Comparison of ENCODE assay signal across 20 cellular contexts in the genomic region with DNA sequence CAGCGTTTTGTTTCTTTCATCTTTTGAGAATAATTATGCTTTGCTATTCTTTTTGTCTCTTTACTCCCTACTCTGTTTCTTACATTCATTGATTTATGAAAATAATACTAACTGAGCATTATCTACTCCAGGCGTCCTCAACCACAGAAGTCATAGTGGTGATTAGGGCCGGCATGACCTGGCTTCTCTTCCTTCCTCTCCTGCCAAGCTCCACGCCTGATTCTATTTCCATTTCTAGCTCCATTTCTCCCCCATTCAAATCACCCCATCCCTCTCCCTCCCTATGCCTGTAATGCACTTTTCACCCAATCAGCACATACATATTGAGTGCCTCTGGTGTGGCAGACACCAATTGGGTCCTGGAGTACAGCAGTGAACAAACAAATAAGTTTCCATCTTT.
A peak's percentile ranks its signal among the peaks of the same experiment; 100 is the strongest.
DNase-seq lines count a peak whose midpoint lies in the region; ATAC-seq, FAIRE-seq and TF ChIP-seq lines count a peak whose summit lies in the region.
"Had no signal": no experiment of that assay in that cellular context is flagged by ENCODE, and none has a peak within 500 bp of the region (broad histone marks: within the 10 kb centered on the region; RNA-seq: fewer than 3 reads in every experiment).

No MANE protein-coding gene starts in this region.

- no peak for TF ChIP-seq RAD21 in HepG2 (CRISPR knock-in tag; IDR thresholded peaks at IDR 0.05)

- H3K4me3 ChIP-seq in HepG2 (replicated peaks in 1 of 3; ENCODE audit: insufficient read depth in 1 of 3, low read depth in 2 of 3, low read length in 3 of 3), result no peak overlapping the region
- no peak overlapping the region for H3K4me3 ChIP-seq in right lobe of liver
- H3K4me3 ChIP-seq in heart right ventricle, result no peak overlapping the region
- H3K4me3 ChIP-seq: A549, GM23248, HAP-1 had no signal

- FAIRE-seq in HepG2 (lab: Jason Lieb, UNC), result no peak
- FAIRE-seq: A549, D721Med, G401.6, GM12891, GM19239 had no signal

- H3K4me1 ChIP-seq in HepG2 (ENCODE audit: insufficient read depth, low read length), result peaks cover 7% of the 10 kb centered on the region; the same call in 1 of the 2 replicates
- no peaks in the 10 kb centered on the region for H3K4me1 ChIP-seq in right lobe of liver
- peaks cover 0 to 15% (median 4%) of the 10 kb centered on the region in 9 donors for H3K4me1 ChIP-seq in heart right ventricle
- H3K4me1 ChIP-seq: A549, HAP-1 had no signal

- TF ChIP-seq EP300 in HepG2 (IDR thresholded peaks at IDR 0.05; ENCODE audit: low read depth in 2 of 2, low read length in 2 of 2), result no peak
- TF ChIP-seq EP300 in HepG2 (CRISPR knock-in tag; IDR thresholded peaks at IDR 0.05; ENCODE audit: borderline replicate concordance), result no peak

- no peak overlapping the region for H3K27ac Mint-ChIP-seq in glutamatergic neuron (ENCODE audit: unreplicated experiment)
- H3K27ac Mint-ChIP-seq: CD4-positive, alpha-beta T cell had no signal

- WGBS in HepG2 (ENCODE audit: low lambda C conversion rate), result 38% methylated on average over 4 of the region's 4 CpGs
- WGBS in right lobe of liver (ENCODE audit: insufficient coverage, low coverage, low lambda C conversion rate, missing lambda C conversion rate), result 72% methylated on average over 4 of the region's 4 CpGs
- 36 to 56% methylated on average over 4 of the region's 4 CpGs for WGBS in heart right ventricle, 2 donors

- H4K20me1 ChIP-seq in HepG2 (ENCODE audit: insufficient read depth, low read length), result no peaks in the 10 kb centered on the region

- ATAC-seq in HepG2 (no peak), right lobe of liver (no peak), heart right ventricle (peak; percentile 22 to 87 (median 50))
- ATAC-seq: A549 had no signal

- DNase-seq in NCI-H526 (lab: John Stamatoyannopoulos, UW), result peak; percentile 22 to 53
- DNase-seq in NCI-H526 treated with DMSO at 0.1 percent for 48 hours (lab: John Stamatoyannopoulos, UW), result no peak
- no peak for DNase-seq in HepG2 (ENCODE audit: low spot score)
- no peak for DNase-seq in right lobe of liver
- no peak for DNase-seq in heart right ventricle
- no peak for DNase-seq in cerebellar cortex (ENCODE audit: low spot score)
- no peak for DNase-seq in stimulated activated CD4-positive, alpha-beta T cell treated with anti-CD3 and anti-CD28 coated beads, Interleukin-4, amount 100 ng/mL, for 1 hour
- DNase-seq in glutamatergic neuron, result no peak
- DNase-seq: AML-193; CD4-positive, alpha-beta T cell; GM23248 had no signal

- H3K4me3 Mint-ChIP-seq in glutamatergic neuron (ENCODE audit: unreplicated experiment), result no peak overlapping the region
- H3K4me3 Mint-ChIP-seq: CD4-positive, alpha-beta T cell had no signal

- CTCF ChIA-PET in HepG2 (lab: Yijun Ruan, JAX; ENCODE audit: low intra/inter-chr PET ratio, low total read pairs), result no interaction called here

- peaks cover 2% of the 10 kb centered on the region for H3K9me3 Mint-ChIP-seq in glutamatergic neuron (ENCODE audit: unreplicated experiment)
- H3K9me3 Mint-ChIP-seq: CD4-positive, alpha-beta T cell had no signal

- TF ChIP-seq CTCF in HepG2 (CRISPR knock-in tag; IDR thresholded peaks at IDR 0.05) (no peak), right lobe of liver (IDR thresholded peaks at IDR 0.05) (no peak), heart right ventricle (IDR thresholded peaks at IDR 0.05) (no peak), glutamatergic neuron (IDR thresholded peaks at IDR 0.05; ENCODE audit: partially characterized antibody, unreplicated experiment) (no peak)

- in situ Hi-C loops in HepG2 (cut with HindIII; ENCODE audit: extremely low pct_ligation_motif_present, low pct_unique_long_range_greater_than_20kb), result no loop called here

- H3K36me3 Mint-ChIP-seq in glutamatergic neuron (ENCODE audit: unreplicated experiment), result no peaks in the 10 kb centered on the region

- no TSS peak for BruUV-seq in HepG2 (replicated peaks; lab: Mats Ljungman, UMichigan)

- H3K27me3 ChIP-seq in HepG2 (ENCODE audit: control insufficient read depth in 1 of 2, insufficient read depth in 2 of 2, low read length in 2 of 2) (peaks cover 1 to 4% of the 10 kb centered on the region in 2 experiments; a peak in 3 of 5 replicates), right lobe of liver (no peaks in the 10 kb centered on the region), heart right ventricle (peaks cover 0 to 4% (median 0%) of the 10 kb centered on the region in 7 donors)

- intact Hi-C loops in HepG2 (cut with micrococcal nuclease; ENCODE audit: unreplicated experiment), result no loop called here
- intact Hi-C loops in right lobe of liver (cut with DNase I), result no loop called here
- intact Hi-C loops in heart right ventricle (cut with DNase I), result loop anchor here in 1 of 10 donors (10.0 kb wide), 1 partner anchor 1041 kb away; a partner anchor contains a TSS

- no peak overlapping the region for H2AFZ ChIP-seq in HepG2 (ENCODE audit: low read length)
- H2AFZ ChIP-seq: GM23248 had no signal

- TF ChIP-seq POLR2A in HepG2 (IDR thresholded peaks at IDR 0.05; ENCODE audit: insufficient read depth in 1 of 2, low read depth in 2 of 2, low read length in 2 of 2), result no peak
- TF ChIP-seq POLR2A in right lobe of liver (IDR thresholded peaks at IDR 0.05), result no peak

- POLR2A ChIA-PET in HepG2 (lab: Yijun Ruan, JAX), result no interaction called here

- no peaks in the 10 kb centered on the region for H3K27me3 Mint-ChIP-seq in glutamatergic neuron (ENCODE audit: unreplicated experiment)

- peaks cover 2% of the 10 kb centered on the region for H3K4me1 Mint-ChIP-seq in glutamatergic neuron (ENCODE audit: low read depth, unreplicated experiment)

- H3K9me3 ChIP-seq in HepG2 (ENCODE audit: low read length) (no peaks in the 10 kb centered on the region), right lobe of liver (no peaks in the 10 kb centered on the region), heart right ventricle (no peaks in the 10 kb centered on the region)
- H3K9me3 ChIP-seq: A549, Caco-2, HAP-1 had no signal

- no peaks in the 10 kb centered on the region for H3K79me2 ChIP-seq in HepG2 (ENCODE audit: insufficient read depth, low read length)

- no peak overlapping the region for H3K4me2 ChIP-seq in HepG2 (ENCODE audit: low read depth, low read length)
- H3K4me2 ChIP-seq: A549 had no signal

- no peak overlapping the region for H3K9ac ChIP-seq in HepG2 (ENCODE audit: insufficient read depth, low read depth, low read length)
- H3K9ac ChIP-seq: GM23248 had no signal

- no peak overlapping the region for H3K27ac ChIP-seq in HepG2 (ENCODE audit: extremely low read length, insufficient read depth, low read length)
- no peak overlapping the region for H3K27ac ChIP-seq in right lobe of liver
- no peak overlapping the region for H3K27ac ChIP-seq in heart right ventricle
- H3K27ac ChIP-seq: 22Rv1, A549, C4-2B, GM23248 had no signal

- H3K36me3 ChIP-seq in HepG2 (replicated peaks in 1 of 2; ENCODE audit: control insufficient read depth in 1 of 2, insufficient read depth in 2 of 2, low read length in 2 of 2) (no peaks in the 10 kb centered on the region), right lobe of liver (no peaks in the 10 kb centered on the region), heart right ventricle (no peaks in the 10 kb centered on the region)
- H3K36me3 ChIP-seq: HAP-1 had no signal

TF ChIP-seq in HepG2, 621 proteins besides CTCF, POLR2A, EP300 and RAD21:
- peak; percentile 40 to 53; a peak in 3 of 4 replicates for TF ChIP-seq MAFK (conservative IDR thresholded peaks at IDR 0.05 in 1 of 2, IDR thresholded peaks at IDR 0.05 in 1 of 2; ENCODE audit: low read length in 2 of 2)
- TF ChIP-seq GTF2F1 (IDR thresholded peaks at IDR 0.05; ENCODE audit: low read length), result no peak
- TF ChIP-seq ZNF761 (CRISPR knock-in tag; conservative IDR thresholded peaks at IDR 0.05), result no peak
- TF ChIP-seq MAFF (IDR thresholded peaks at IDR 0.05; ENCODE audit: low read depth, low read length), result peak; percentile 46; the same call in 1 of the 2 replicates
- TF ChIP-seq KDM5A (IDR thresholded peaks at IDR 0.05; ENCODE audit: borderline replicate concordance, low read length), result no peak
- TF ChIP-seq KAT7 (CRISPR knock-in tag; IDR thresholded peaks at IDR 0.05; ENCODE audit: borderline replicate concordance), result no peak
- no peak for TF ChIP-seq SMAD9 (CRISPR knock-in tag; IDR thresholded peaks at IDR 0.05)
- TF ChIP-seq ZIK1 (CRISPR knock-in tag; IDR thresholded peaks at IDR 0.05; ENCODE audit: borderline replicate concordance, low read depth), result no peak
- TF ChIP-seq, protein P1, sequence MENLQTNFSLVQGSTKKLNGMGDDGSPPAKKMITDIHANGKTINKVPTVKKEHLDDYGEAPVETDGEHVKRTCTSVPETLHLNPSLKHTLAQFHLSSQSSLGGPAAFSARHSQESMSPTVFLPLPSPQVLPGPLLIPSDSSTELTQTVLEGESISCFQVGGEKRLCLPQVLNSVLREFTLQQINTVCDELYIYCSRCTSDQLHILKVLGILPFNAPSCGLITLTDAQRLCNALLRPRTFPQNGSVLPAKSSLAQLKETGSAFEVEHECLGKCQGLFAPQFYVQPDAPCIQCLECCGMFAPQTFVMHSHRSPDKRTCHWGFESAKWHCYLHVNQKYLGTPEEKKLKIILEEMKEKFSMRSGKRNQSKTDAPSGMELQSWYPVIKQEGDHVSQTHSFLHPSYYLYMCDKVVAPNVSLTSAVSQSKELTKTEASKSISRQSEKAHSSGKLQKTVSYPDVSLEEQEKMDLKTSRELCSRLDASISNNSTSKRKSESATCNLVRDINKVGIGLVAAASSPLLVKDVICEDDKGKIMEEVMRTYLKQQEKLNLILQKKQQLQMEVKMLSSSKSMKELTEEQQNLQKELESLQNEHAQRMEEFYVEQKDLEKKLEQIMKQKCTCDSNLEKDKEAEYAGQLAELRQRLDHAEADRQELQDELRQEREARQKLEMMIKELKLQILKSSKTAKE (CRISPR knock-in tag; IDR thresholded peaks at IDR 0.05; ENCODE audit: borderline replicate concordance), result no peak

Comparison
In these comparisons a context has a peak if more than half of its experiments do, and no peak if none do; other contexts are left out.
1. DNase-seq: peak in NCI-H526 (2 of 2); none in NCI-H526 treated with DMSO at 0.1 percent for 48 hours (single experiment), HepG2 (single experiment), right lobe of liver (0 of 3), heart right ventricle (0 of 2), cerebellar cortex (single experiment), stimulated activated CD4-positive, alpha-beta T cell treated with anti-CD3 and anti-CD28 coated beads, Interleukin-4, amount 100 ng/mL, for 1 hour (single experiment) and glutamatergic neuron (single experiment).
2. ATAC-seq: peak in heart right ventricle (8 of 8); none in HepG2 (single experiment) and right lobe of liver (0 of 4).